Comparison of ENCODE assay signal across 15 cellular contexts in genomic region chr14:62097072-62097471, GRCh38.
"Had no signal": no experiment of that assay in that cellular context is flagged by ENCODE, and none has a peak within 500 bp of the region (broad histone marks: within the 10 kb centered on the region; RNA-seq: fewer than 3 reads in every experiment).

No MANE protein-coding gene starts in this region.

- H3K4me3 ChIP-seq: mucosa of descending colon, psoas muscle, testis, upper lobe of right lung had no signal

- H3K4me1 Mint-ChIP-seq: activated CD4-positive, alpha-beta memory T cell treated with anti-CD3 and anti-CD28 coated beads, Interleukin-2, amount 10 ng/mL, durations not matched to agents 7 days and 5 days; activated CD4-positive, alpha-beta T cell treated with anti-CD3 and anti-CD28 coated beads for 36 hours had no signal

- H3K4me1 ChIP-seq: foreskin keratinocyte, psoas muscle, testis, upper lobe of right lung had no signal

- H3K27ac Mint-ChIP-seq: activated CD4-positive, alpha-beta memory T cell treated with anti-CD3 and anti-CD28 coated beads, Interleukin-2, amount 10 ng/mL, durations not matched to agents 7 days and 5 days; activated CD4-positive, alpha-beta T cell treated with anti-CD3 and anti-CD28 coated beads for 36 hours; activated naive CD8-positive, alpha-beta T cell; nephron; stimulated activated naive CD8-positive, alpha-beta T cell treated with anti-CD3 and anti-CD28 coated beads, Interleukin-15, Interleukin-2, amounts not matched to agents 100 ng/mL and 50 ng/mL, for 24 hours; T-helper 2 cell treated with Interferon-gamma antibody and Interleukin-4, amounts not matched to agents 5 μg/mL and 100 μg/mL, for 36 hours had no signal

- ATAC-seq: activated CD4-positive, alpha-beta T cell treated with anti-CD3 and anti-CD28 coated beads for 36 hours; foreskin keratinocyte; mucosa of descending colon; psoas muscle; upper lobe of right lung had no signal

- H3K36me3 ChIP-seq: upper lobe of right lung had no signal

- DNase-seq: activated CD4-positive, alpha-beta memory T cell treated with anti-CD3 and anti-CD28 coated beads, Interleukin-2, amount 10 ng/mL, durations not matched to agents 7 days and 5 days; activated CD4-positive, alpha-beta T cell treated with anti-CD3 and anti-CD28 coated beads for 36 hours; activated gamma-delta T cell; activated T-cell treated with anti-CD3 and anti-CD28 coated beads, Interleukin-2, amount 50 U/mL, for 48 hours; foreskin keratinocyte; head of caudate nucleus; mucosa of descending colon; psoas muscle; stimulated activated CD4-positive, alpha-beta T cell treated with anti-CD3 and anti-CD28 coated beads, Interleukin-2, amount 100 ng/mL, for 48 hours; testis; upper lobe of right lung had no signal

- H3K9me3 Mint-ChIP-seq: activated CD4-positive, alpha-beta memory T cell treated with anti-CD3 and anti-CD28 coated beads, Interleukin-2, amount 10 ng/mL, durations not matched to agents 7 days and 5 days; nephron; stimulated activated naive CD8-positive, alpha-beta T cell treated with anti-CD3 and anti-CD28 coated beads, Interleukin-15, Interleukin-2, amounts not matched to agents 100 ng/mL and 50 ng/mL, for 24 hours; T-helper 2 cell treated with Interferon-gamma antibody and Interleukin-4, amounts not matched to agents 5 μg/mL and 100 μg/mL, for 36 hours had no signal

- H3K9me3 ChIP-seq: mucosa of descending colon, psoas muscle, testis, upper lobe of right lung had no signal

- H3K4me3 Mint-ChIP-seq: activated CD4-positive, alpha-beta memory T cell treated with anti-CD3 and anti-CD28 coated beads, Interleukin-2, amount 10 ng/mL, durations not matched to agents 7 days and 5 days; activated CD4-positive, alpha-beta T cell treated with anti-CD3 and anti-CD28 coated beads for 36 hours; activated naive CD8-positive, alpha-beta T cell; nephron; stimulated activated naive CD8-positive, alpha-beta T cell treated with anti-CD3 and anti-CD28 coated beads, Interleukin-15, Interleukin-2, amounts not matched to agents 100 ng/mL and 50 ng/mL, for 24 hours; T-helper 2 cell treated with Interferon-gamma antibody and Interleukin-4, amounts not matched to agents 5 μg/mL and 100 μg/mL, for 36 hours had no signal

- H3K27me3 ChIP-seq: testis had no signal

- H3K27ac ChIP-seq: foreskin keratinocyte, psoas muscle, testis, upper lobe of right lung had no signal
